ENCODE assay signal across 7 cellular contexts in genomic region chr4:41257901-41258300, GRCh38. TPM values are rescaled to one million over a fixed set of nuclear protein-coding genes. Genes with fewer than 3 reads are reported as not detected.
DNase-seq lines count a peak whose midpoint lies in the region; ATAC-seq and TF ChIP-seq lines count a peak whose summit lies in the region.

No MANE protein-coding gene starts in this region.

- no TSS peak for BruUV-seq in PC-3 (replicated peaks; lab: Mats Ljungman, UMichigan)

- no peak overlapping the region for H3K27ac ChIP-seq in PC-3 (ENCODE audit: low read length)
- H3K27ac ChIP-seq in rectal smooth muscle tissue (ENCODE audit: low read depth, low read length): no peak overlapping the region

- no peaks in the 10 kb centered on the region for H3F3A ChIP-seq in PC-3 (ENCODE audit: low read length, unreplicated experiment)

- H3K4me2 ChIP-seq in PC-3 (ENCODE audit: low read length): no peak overlapping the region

- intact Hi-C loops in PC-3 (cut with micrococcal nuclease): no loop called here

- H3K4me1 ChIP-seq in PC-3 (ENCODE audit: insufficient read depth, low read length) (no peaks in the 10 kb centered on the region), rectal smooth muscle tissue (ENCODE audit: control insufficient read depth, insufficient read depth, low read length) (peaks cover 2% of the 10 kb centered on the region)

- POLR2A ChIA-PET in PC-3 (lab: Charles Lee; ENCODE audit: unreplicated experiment): no interaction called here

- peak overlapping the region; percentile 69; the same call in 1 of the 2 replicates for H2AFZ ChIP-seq in PC-3 (ENCODE audit: low read length)

- H3K27me3 ChIP-seq in PC-3 (ENCODE audit: low read length): no peaks in the 10 kb centered on the region
- H3K27me3 ChIP-seq in rectal smooth muscle tissue (ENCODE audit: control insufficient read depth, insufficient read depth, low read length): peaks cover 9% of the 10 kb centered on the region

- no peaks in the 10 kb centered on the region for H4K20me1 ChIP-seq in PC-3 (ENCODE audit: low read length)

- no peaks in the 10 kb centered on the region for H3K79me2 ChIP-seq in PC-3 (ENCODE audit: low read length)

- H3K9ac ChIP-seq in PC-3 (ENCODE audit: low read length) (no peak overlapping the region), rectal smooth muscle tissue (ENCODE audit: low read length) (no peak overlapping the region)

- no peaks in the 10 kb centered on the region for H3K9me3 ChIP-seq in PC-3 (ENCODE audit: low read length)

- H3K4me3 ChIP-seq in GM12865 (ENCODE audit: low read depth, low read length): peak overlapping the region; percentile 62
- no peak overlapping the region for H3K4me3 ChIP-seq in PC-3 (ENCODE audit: low read length)
- peak overlapping the region; percentile 43 for H3K4me3 ChIP-seq in fibroblast of mammary gland (ENCODE audit: control insufficient read depth, low read depth, low read length)
- peak overlapping the region; percentile 49 for H3K4me3 ChIP-seq in rectal smooth muscle tissue (ENCODE audit: low read length)

- CTCF ChIA-PET in PC-3 (lab: Charles Lee): no interaction called here

- H3K36me3 ChIP-seq in PC-3 (ENCODE audit: low read depth, low read length): no peaks in the 10 kb centered on the region
- no peaks in the 10 kb centered on the region for H3K36me3 ChIP-seq in rectal smooth muscle tissue (ENCODE audit: control insufficient read depth, insufficient read depth, low read length)

- TF ChIP-seq CTCF in GM12865 (IDR thresholded peaks at IDR 0.05; ENCODE audit: insufficient read depth, low read depth, low read length, missing control alignments) (no peak), PC-3 (conservative IDR thresholded peaks at IDR 0.05; ENCODE audit: low read depth, low read length) (no peak), fibroblast of mammary gland (conservative IDR thresholded peaks at IDR 0.05; ENCODE audit: control insufficient read depth, insufficient read depth, low read depth, low read length) (no peak)

- no peaks in the 10 kb centered on the region for H3K9me2 ChIP-seq in PC-3 (replicated peaks; ENCODE audit: low read length)

- DNase-seq in GM12865 (ENCODE audit: low read depth) (no peak), PC-3 (no peak), fibroblast of mammary gland (ENCODE audit: low read depth) (no peak), amniotic stem cell (lab: John Stamatoyannopoulos, UW) (no peak), NAMALWA (ENCODE audit: low spot score) (no peak)

- ATAC-seq in PC-3 (no peak), esophagus mucosa (no peak)

RNA-seq across cellular contexts. Expression of gene UCHL1, which starts 1.2 kb away (rescaled TPM):
- 0.63 and 1.8 TPM in 2 replicates for total RNA-seq in PC-3 (2014; rRNA removed)
- total RNA-seq in esophagus mucosa: 2.1 TPM

RNA-seq across cellular contexts. Expression of gene APBB2, which starts 43.6 kb away (rescaled TPM):
- total RNA-seq in PC-3 (2014; rRNA removed) (24.7 and 26.7 TPM in 2 replicates), esophagus mucosa (13.3 TPM)
